ENCODE assay signal across 14 cellular contexts in genomic region chr1:108597041-108597440, GRCh38.
"Had no signal": no experiment of that assay in that cellular context is flagged by ENCODE, and none has a peak within 500 bp of the region (broad histone marks: within the 10 kb centered on the region; RNA-seq: fewer than 3 reads in every experiment).

No MANE protein-coding gene starts in this region.

- H3K4me1 ChIP-seq: breast epithelium had no signal

- H3K27me3 ChIP-seq: breast epithelium, esophagus squamous epithelium, sigmoid colon, testis had no signal

- H3K27ac Mint-ChIP-seq: activated CD4-positive, alpha-beta memory T cell treated with anti-CD3 and anti-CD28 coated beads, Interleukin-2, amount 10 ng/mL, durations not matched to agents 7 days and 5 days had no signal

- H3K36me3 ChIP-seq: breast epithelium, sigmoid colon had no signal

- H3K4me3 Mint-ChIP-seq: activated CD4-positive, alpha-beta memory T cell treated with anti-CD3 and anti-CD28 coated beads, Interleukin-2, amount 10 ng/mL, durations not matched to agents 7 days and 5 days; T-helper 2 cell treated with Interferon-gamma antibody and Interleukin-4, amounts not matched to agents 5 μg/mL and 100 μg/mL, for 36 hours had no signal

- H3K9me3 ChIP-seq: breast epithelium, esophagus squamous epithelium, sigmoid colon, testis had no signal

- H3K27ac ChIP-seq: breast epithelium, esophagus squamous epithelium, testis had no signal

- H3K4me3 ChIP-seq: breast epithelium, esophagus squamous epithelium, sigmoid colon, testis had no signal

- H3K27me3 Mint-ChIP-seq: activated CD4-positive, alpha-beta memory T cell treated with anti-CD3 and anti-CD28 coated beads, Interleukin-2, amount 10 ng/mL, durations not matched to agents 7 days and 5 days had no signal

- H3K9me3 Mint-ChIP-seq: activated CD4-positive, alpha-beta memory T cell treated with anti-CD3 and anti-CD28 coated beads, Interleukin-2, amount 10 ng/mL, durations not matched to agents 7 days and 5 days; T-helper 2 cell treated with Interferon-gamma antibody and Interleukin-4, amounts not matched to agents 5 μg/mL and 100 μg/mL, for 36 hours had no signal

- DNase-seq: activated CD4-positive, alpha-beta memory T cell treated with anti-CD3 and anti-CD28 coated beads, Interleukin-2, amount 10 ng/mL, durations not matched to agents 7 days and 5 days; activated naive CD4-positive, alpha-beta T cell; activated T-cell treated with anti-CD3 and anti-CD28 coated beads, Interleukin-2, amount 50 U/mL, for 48 hours; aorta; esophagus squamous epithelium; foreskin fibroblast; head of caudate nucleus; mammary epithelial cell; sigmoid colon; stimulated activated CD4-positive, alpha-beta T cell treated with anti-CD3 and anti-CD28 coated beads, Interleukin-12 subunit alpha, Interleukin-12 subunit beta, amount 100 ng/mL, for 4 hours; stimulated activated naive CD8-positive, alpha-beta T cell treated with anti-CD3 and anti-CD28 coated beads, Interleukin-15, Interleukin-2, amounts not matched to agents 100 U/mL and 50 U/mL, for 24 hours; testis had no signal

- ATAC-seq: stimulated activated naive CD8-positive, alpha-beta T cell treated with anti-CD3 and anti-CD28 coated beads, Interleukin-15, Interleukin-2, amounts not matched to agents 100 U/mL and 50 U/mL, for 24 hours had no signal
